Comparison of ENCODE assay signal across 9 cellular contexts in genomic region chr22:38260760-38261477, GRCh38. TPM values are rescaled to one million over a fixed set of nuclear protein-coding genes. Genes with fewer than 3 reads are reported as not detected.
A peak's percentile ranks its signal among the peaks of the same experiment; 100 is the strongest.
DNase-seq lines count a peak whose midpoint lies in the region; ATAC-seq, FAIRE-seq and TF ChIP-seq lines count a peak whose summit lies in the region.
"Had no signal": no experiment of that assay in that cellular context is flagged by ENCODE, and none has a peak within 500 bp of the region (broad histone marks: within the 10 kb centered on the region; RNA-seq: fewer than 3 reads in every experiment).

No MANE protein-coding gene starts in this region.

- ATAC-seq in GM21737 (IDR thresholded peaks at IDR 0.05; ENCODE audit: unreplicated experiment) (peak; percentile 16), naive B cell (ENCODE audit: low read depth in 2 of 2) (peak; percentile 14 to 17), GM18519 (IDR thresholded peaks at IDR 0.05; ENCODE audit: low FRiP score, unreplicated experiment) (no peak)
- ATAC-seq in stimulated activated naive CD8-positive, alpha-beta T cell treated with anti-CD3 and anti-CD28 coated beads, Interleukin-15, amount 100 ng/mL, for 72 hours = no peak

- H3K36me3 Mint-ChIP-seq in naive B cell = no peaks in the 10 kb centered on the region

- FAIRE-seq in GM12891 (lab: Jason Lieb, UNC) = no peak
- FAIRE-seq: keratinocyte had no signal

- no peak for TF ChIP-seq POLR2A in GM12891 (IDR thresholded peaks at IDR 0.05; ENCODE audit: low read depth, low read length)

- H3K4me1 Mint-ChIP-seq in naive B cell = peaks cover 15 to 29% (median 20%) of the 10 kb centered on the region in 3 donors
- H3K4me1 Mint-ChIP-seq in stimulated activated naive CD8-positive, alpha-beta T cell treated with anti-CD3 and anti-CD28 coated beads, Interleukin-15, amount 100 ng/mL, for 72 hours = peaks cover 40% of the 10 kb centered on the region

- H3K27me3 Mint-ChIP-seq in naive B cell = no peaks in the 10 kb centered on the region
- no peaks in the 10 kb centered on the region for H3K27me3 Mint-ChIP-seq in stimulated activated naive CD8-positive, alpha-beta T cell treated with anti-CD3 and anti-CD28 coated beads, Interleukin-15, amount 100 ng/mL, for 72 hours

- H3K27ac Mint-ChIP-seq in naive B cell = peak overlapping the region in 1 of 6 donors; percentile 61
- no peak overlapping the region for H3K27ac Mint-ChIP-seq in stimulated activated naive CD8-positive, alpha-beta T cell treated with anti-CD3 and anti-CD28 coated beads, Interleukin-15, amount 100 ng/mL, for 72 hours

- DNase-seq in AG08395 (ENCODE audit: low spot score) = peak; percentile 50
- peak; percentile 63 for DNase-seq in cerebellar cortex (ENCODE audit: low spot score)
- DNase-seq in naive B cell = no peak
- DNase-seq in stimulated activated naive CD8-positive, alpha-beta T cell treated with anti-CD3 and anti-CD28 coated beads, Interleukin-15, amount 100 ng/mL, for 72 hours = no peak
- no peak for DNase-seq in GM12891 (ENCODE audit: insufficient read length, low spot score)
- DNase-seq in activated CD4-positive, alpha-beta T cell treated with anti-CD3 and anti-CD28 coated beads for 1 hour = no peak

- peak overlapping the region in 2 of 8 donors; percentile 37 to 41 for H3K4me3 Mint-ChIP-seq in naive B cell
- no peak overlapping the region for H3K4me3 Mint-ChIP-seq in stimulated activated naive CD8-positive, alpha-beta T cell treated with anti-CD3 and anti-CD28 coated beads, Interleukin-15, amount 100 ng/mL, for 72 hours

- H3K9me3 Mint-ChIP-seq in naive B cell = peaks cover 0 to 1% (median 0%) of the 10 kb centered on the region in 7 donors
- H3K9me3 Mint-ChIP-seq in stimulated activated naive CD8-positive, alpha-beta T cell treated with anti-CD3 and anti-CD28 coated beads, Interleukin-15, amount 100 ng/mL, for 72 hours = no peaks in the 10 kb centered on the region

TF ChIP-seq in GM12891, 5 proteins besides CTCF, POLR2A, EP300 and RAD21:
- no peak for TF ChIP-seq POU2F2 (IDR thresholded peaks at IDR 0.05; ENCODE audit: low read depth, low read length)
- no peak for TF ChIP-seq TAF1 (IDR thresholded peaks at IDR 0.05; ENCODE audit: low read depth, low read length)
- no peak for TF ChIP-seq SPI1 (IDR thresholded peaks at IDR 0.05; ENCODE audit: low read depth, low read length)
- no peak for TF ChIP-seq POLR2AphosphoS5 (IDR thresholded peaks at IDR 0.05; ENCODE audit: low read depth, low read length)
- no peak for TF ChIP-seq PAX5 (IDR thresholded peaks at IDR 0.05; ENCODE audit: insufficient read depth, low read length, severe bottlenecking)
TF ChIP-seq in GM12891: peak in this region for 0.

RNA-seq across cellular contexts. Expression of gene TMEM184B, which starts 11.9 kb away (rescaled TPM):
- polyA plus RNA-seq in naive B cell (ENCODE audit: low read depth in 6 of 6) = 1 to 10 TPM in 5 of 6 donors, not detected in 1; 1.8 to 5.9 (median 4.1) TPM
- 5.5 TPM for polyA plus RNA-seq in GM12891 (2012; ENCODE audit: low read depth, missing spikeins)

RNA-seq across cellular contexts. Expression of gene CSNK1E, which starts 56.3 kb away (rescaled TPM):
- 10 to 100 TPM in 3 of 6 donors, 1 to 10 TPM in 3; 5.8 to 19.6 (median 10.0) TPM for polyA plus RNA-seq in naive B cell (ENCODE audit: low read depth in 6 of 6)
- polyA plus RNA-seq in GM12891 (2012; ENCODE audit: low read depth, missing spikeins) = 37.4 TPM

RNA-seq across cellular contexts. Expression of gene MAFF, which starts 59.1 kb away (rescaled TPM):
- 1 to 10 TPM in 5 of 6 donors, not detected in 1; 1.0 to 2.9 (median 1.6) TPM for polyA plus RNA-seq in naive B cell (ENCODE audit: low read depth in 6 of 6)
- 2.6 TPM for polyA plus RNA-seq in GM12891 (2012; ENCODE audit: low read depth, missing spikeins)

Comparison
In these comparisons a context has a peak if more than half of its experiments do, and no peak if none do; other contexts are left out.
1. DNase-seq: peak in AG08395 (single experiment) and cerebellar cortex (single experiment); none in naive B cell (single experiment), stimulated activated naive CD8-positive, alpha-beta T cell treated with anti-CD3 and anti-CD28 coated beads, Interleukin-15, amount 100 ng/mL, for 72 hours (0 of 2), GM12891 (single experiment) and activated CD4-positive, alpha-beta T cell treated with anti-CD3 and anti-CD28 coated beads for 1 hour (single experiment).
2. ATAC-seq: peak in GM21737 (single experiment) and naive B cell (2 of 2); none in stimulated activated naive CD8-positive, alpha-beta T cell treated with anti-CD3 and anti-CD28 coated beads, Interleukin-15, amount 100 ng/mL, for 72 hours (single experiment) and GM18519 (single experiment).